8 cellular contexts compared by ENCODE assay signal in the genomic region with DNA sequence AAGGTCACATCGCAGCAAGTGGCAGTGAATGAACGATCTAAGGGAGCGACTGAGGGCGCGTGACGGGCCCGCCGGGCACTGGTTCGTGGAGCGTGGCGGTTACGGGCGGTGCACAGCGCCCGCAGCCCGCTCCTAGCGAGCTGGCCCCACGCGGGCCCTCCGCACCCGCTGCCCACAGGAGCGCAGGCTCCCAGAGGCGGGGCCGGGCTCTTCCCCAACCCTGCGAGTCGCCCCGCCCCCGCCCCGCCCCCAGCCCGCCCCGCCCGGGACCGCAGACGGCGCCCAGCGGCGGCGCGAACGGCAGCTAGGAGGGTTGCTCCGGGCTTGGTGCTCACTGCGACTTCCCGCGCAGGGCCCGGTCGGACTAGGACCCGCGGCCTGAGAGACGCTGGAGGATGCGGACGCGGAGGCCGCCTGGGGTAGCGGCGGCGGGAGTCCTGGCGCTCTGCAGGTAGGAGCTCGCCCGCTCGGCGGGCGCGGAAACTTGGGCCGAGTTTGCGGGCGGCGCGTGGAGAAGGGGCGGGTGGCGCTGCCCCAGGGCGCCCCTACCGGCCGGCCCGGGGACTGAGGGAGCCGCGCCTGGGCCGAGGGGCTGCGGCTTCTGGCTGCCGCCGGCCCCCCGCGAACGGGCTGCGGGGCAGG. TPM values are rescaled to one million over a fixed set of nuclear protein-coding genes. Genes with fewer than 3 reads are reported as not detected.
DNase-seq lines count a peak whose midpoint lies in the region; ATAC-seq and TF ChIP-seq lines count a peak whose summit lies in the region.

A gene (plus strand): TSS at position 274 of the 642 bp plus-strand sequence. CDS start 4,167 bp downstream, outside the sequence.

- H3K9me3 ChIP-seq in AG04450 (ENCODE audit: control insufficient read depth, insufficient read depth, low read length) (no peaks in the 10 kb centered on the region; the same call in 1 of the 2 replicates), lower lobe of right lung (no peaks in the 10 kb centered on the region)

- peaks cover 17% of the 10 kb centered on the region for H3K36me3 Mint-ChIP-seq in activated CD8-positive, alpha-beta T cell treated with anti-CD3 and anti-CD28 coated beads for 36 hours (ENCODE audit: low read depth)

- DNase-seq in AG04450 (ENCODE audit: low read depth, low spot score) (no peak), NCI-H69 (lab: John Stamatoyannopoulos, UW) (peak; percentile 82), ecto neural progenitor cell (ENCODE audit: low spot score) (peak; percentile 88), lower lobe of right lung (peak; percentile 86)
- DNase-seq in activated CD8-positive, alpha-beta T cell treated with anti-CD3 and anti-CD28 coated beads for 36 hours: peak; percentile 73
- DNase-seq in stimulated activated CD4-positive, alpha-beta T cell treated with anti-CD3 and anti-CD28 coated beads, TNF-alpha, amount 100 ng/mL, for 48 hours (ENCODE audit: low read depth in 3 of 3): peak; percentile 52 to 66 (median 55)

- POLR2A ChIA-PET in AG04450 (lab: Yijun Ruan, JAX): interaction anchor here (0.6 to 2.0 kb wide), 11 partner anchors 26 to 248 kb away, joined by 3 to 28 read pairs (median 4); a partner anchor contains a TSS
- POLR2A ChIA-PET in activated CD8-positive, alpha-beta T cell treated with anti-CD3 and anti-CD28 coated beads for 36 hours (lab: Charles Lee): interaction anchor here (0.7 to 1.6 kb wide), 10 partner anchors 10 to 445 kb away, joined by 3 to 24 read pairs (median 4); a partner anchor contains a TSS

- peaks cover 52% of the 10 kb centered on the region for H3K4me1 ChIP-seq in lower lobe of right lung

- ATAC-seq in GM18519 (IDR thresholded peaks at IDR 0.05; ENCODE audit: low FRiP score, unreplicated experiment): peak; percentile 28
- peak; percentile 48 for ATAC-seq in HG03045 (IDR thresholded peaks at IDR 0.05; ENCODE audit: unreplicated experiment)
- peak; percentile 58 for ATAC-seq in activated CD8-positive, alpha-beta T cell treated with anti-CD3 and anti-CD28 coated beads for 36 hours
- peak; percentile 88 to 89 for ATAC-seq in lower lobe of right lung

- H3K4me3 ChIP-seq in AG04450 (ENCODE audit: low read depth, low read length) (peak within 1 kb of the TSS; percentile 89), lower lobe of right lung (peak within 1 kb of the TSS; percentile 98)

- H3K27ac ChIP-seq in AG04450 (ENCODE audit: low read depth, low read length): peak within 1 kb of the TSS; percentile 85
- peak within 1 kb of the TSS; percentile 99 for H3K27ac ChIP-seq in lower lobe of right lung

- peak within 1 kb of the TSS; percentile 92 for H3K27ac Mint-ChIP-seq in activated CD8-positive, alpha-beta T cell treated with anti-CD3 and anti-CD28 coated beads for 36 hours

- peak; percentile 57 for TF ChIP-seq CTCF in AG04450 (IDR thresholded peaks at IDR 0.05; ENCODE audit: low read depth, low read length)
- TF ChIP-seq CTCF in activated CD8-positive, alpha-beta T cell treated with anti-CD3 and anti-CD28 coated beads for 36 hours (IDR thresholded peaks at IDR 0.05): peak; percentile 99
- peak; percentile 95 for TF ChIP-seq CTCF in lower lobe of right lung (IDR thresholded peaks at IDR 0.05)

- peaks cover 19% of the 10 kb centered on the region for H3K27me3 ChIP-seq in AG04450 (ENCODE audit: control insufficient read depth, insufficient read depth, low read length)
- no peaks in the 10 kb centered on the region for H3K27me3 ChIP-seq in lower lobe of right lung (ENCODE audit: low read depth)

- no peaks in the 10 kb centered on the region for H3K27me3 Mint-ChIP-seq in activated CD8-positive, alpha-beta T cell treated with anti-CD3 and anti-CD28 coated beads for 36 hours

- peak within 1 kb of the TSS; percentile 92 for H3K4me3 Mint-ChIP-seq in activated CD8-positive, alpha-beta T cell treated with anti-CD3 and anti-CD28 coated beads for 36 hours

- CTCF ChIA-PET in AG04450 (lab: Charles Lee): interaction anchor here (0.6 to 1.7 kb wide), 17 partner anchors 9 to 633 kb away, joined by 3 to 20 read pairs (median 5); a partner anchor contains a TSS
- CTCF ChIA-PET in activated CD8-positive, alpha-beta T cell treated with anti-CD3 and anti-CD28 coated beads for 36 hours (lab: Charles Lee): interaction anchor here (0.7 to 3.8 kb wide), 22 partner anchors 10 to 414 kb away, joined by 3 to 31 read pairs (median 4); a partner anchor contains a TSS

- peaks cover 45% of the 10 kb centered on the region for H3K4me1 Mint-ChIP-seq in activated CD8-positive, alpha-beta T cell treated with anti-CD3 and anti-CD28 coated beads for 36 hours (ENCODE audit: low read depth)

- peaks cover 9% of the 10 kb centered on the region for H3K36me3 ChIP-seq in lower lobe of right lung

- intact Hi-C loops in activated CD8-positive, alpha-beta T cell treated with anti-CD3 and anti-CD28 coated beads for 36 hours (cut with micrococcal nuclease): no loop called here
- intact Hi-C loops in lower lobe of right lung (cut with DNase I): no loop called here

- H3K9me3 Mint-ChIP-seq in activated CD8-positive, alpha-beta T cell treated with anti-CD3 and anti-CD28 coated beads for 36 hours: no peaks in the 10 kb centered on the region

RNA-seq across cellular contexts. Expression of the gene that starts here (rescaled TPM):
- polyA plus RNA-seq in AG04450 (2011; rRNA removed): 2.1 and 3.3 TPM in 2 replicates
- polyA minus RNA-seq in AG04450 (2011; rRNA and poly(A)+ RNA removed): 4.1 and 5.1 TPM in 2 replicates
- total RNA-seq in activated CD8-positive, alpha-beta T cell treated with anti-CD3 and anti-CD28 coated beads for 36 hours: 10 to 100 TPM; 22.1 to 24.1 TPM
- 36.3 TPM for total RNA-seq in lower lobe of right lung

Comparison
In these comparisons a context has a peak if more than half of its experiments do, and no peak if none do; other contexts are left out.
1. ATAC-seq: peak in every context shown above with its lines; median percentile 88 in lower lobe of right lung; 58 in activated CD8-positive, alpha-beta T cell treated with anti-CD3 and anti-CD28 coated beads for 36 hours; 48 in HG03045; 28 in GM18519.